8 cellular contexts compared by ENCODE assay signal in genomic region chr5:69416180-69416579, GRCh38. TPM values are rescaled to one million over a fixed set of nuclear protein-coding genes. Genes with fewer than 3 reads are reported as not detected.
DNase-seq lines count a peak whose midpoint lies in the region; ATAC-seq and TF ChIP-seq lines count a peak whose summit lies in the region.
"Had no signal": no experiment of that assay in that cellular context is flagged by ENCODE, and none has a peak within 500 bp of the region (broad histone marks: within the 10 kb centered on the region; RNA-seq: fewer than 3 reads in every experiment).

No MANE protein-coding gene starts in this region.

- peaks cover 21% of the 10 kb centered on the region for H3K36me3 Mint-ChIP-seq in MCF 10A (ENCODE audit: insufficient read depth, unreplicated experiment)
- peaks cover 53% of the 10 kb centered on the region for H3K36me3 Mint-ChIP-seq in nephron (ENCODE audit: low read depth)

- no peaks in the 10 kb centered on the region for H3K9me3 Mint-ChIP-seq in MCF 10A (ENCODE audit: unreplicated experiment)
- no peaks in the 10 kb centered on the region for H3K9me3 Mint-ChIP-seq in nephron

- CTCF ChIA-PET in MCF 10A (lab: Yijun Ruan, JAX) = interaction anchor here (0.6 to 1.5 kb wide), 3 partner anchors 13 to 81 kb away, joined by 3 to 4 read pairs (median 3); no protein-coding TSS in a partner anchor

- peak overlapping the region; percentile 82 for H3K4me3 ChIP-seq in LNCaP clone FGC (ENCODE audit: low read depth, low read length)

- ATAC-seq in GM21528 (IDR thresholded peaks at IDR 0.05; ENCODE audit: low FRiP score, unreplicated experiment) = no peak

- peak overlapping the region; percentile 87 for H3K4me3 Mint-ChIP-seq in MCF 10A (ENCODE audit: unreplicated experiment)
- peak overlapping the region; percentile 86 to 88 (median 86) for H3K4me3 Mint-ChIP-seq in nephron

- no peak for TF ChIP-seq CTCF in LNCaP clone FGC (IDR thresholded peaks at IDR 0.05; ENCODE audit: control insufficient read depth, extremely low read depth, insufficient read depth)
- TF ChIP-seq CTCF in MCF 10A (IDR thresholded peaks at IDR 0.05; ENCODE audit: unreplicated experiment) = no peak
- no peak for TF ChIP-seq CTCF in nephron (IDR thresholded peaks at IDR 0.05; ENCODE audit: unreplicated experiment in 3 of 3)

- DNase-seq in LNCaP clone FGC (ENCODE audit: low read depth) (no peak), MCF 10A (ENCODE audit: unreplicated experiment) (peak; percentile 14), hypothalamus (lab: John Stamatoyannopoulos, UW) (no peak), HuH-7 (ENCODE audit: low spot score) (no peak)
- DNase-seq: NCI-H1436 had no signal

- H3K27ac Mint-ChIP-seq in MCF 10A (ENCODE audit: low read depth, unreplicated experiment) = peak overlapping the region; percentile 90
- peak overlapping the region in 1 of 3 experiments; percentile 97 for H3K27ac Mint-ChIP-seq in nephron

- H3K4me1 Mint-ChIP-seq in MCF 10A (ENCODE audit: insufficient read depth, unreplicated experiment) (peaks cover 16% of the 10 kb centered on the region), nephron (peaks cover 3% of the 10 kb centered on the region)

- H3K27me3 Mint-ChIP-seq in MCF 10A (ENCODE audit: insufficient read depth, unreplicated experiment) = no peaks in the 10 kb centered on the region
- peaks cover 30% of the 10 kb centered on the region for H3K27me3 Mint-ChIP-seq in nephron (ENCODE audit: low read depth)

- intact Hi-C loops in MCF 10A (cut with micrococcal nuclease) = no loop called here

- POLR2A ChIA-PET in MCF 10A (lab: Yijun Ruan, JAX) = interaction anchor here (0.6 to 4.1 kb wide), 10 partner anchors 9 to 322 kb away, joined by 3 to 45 read pairs (median 3); partner anchors contain the start of genes CCDC125 and OCLN

- TSS peak; percentile 38 for BruUV-seq in MCF 10A (replicated peaks; lab: Mats Ljungman, UMichigan)

RNA-seq across cellular contexts. Expression of gene MARVELD2, which starts 1.3 kb away (rescaled TPM):
- 19.4 and 21.8 TPM in 2 replicates for total RNA-seq in MCF 10A (2022)
- total RNA-seq: myocyte had no signal

RNA-seq across cellular contexts. Expression of gene RAD17, which starts 46.6 kb away (rescaled TPM):
- total RNA-seq in MCF 10A (2022) = 21.9 and 25.9 TPM in 2 replicates

RNA-seq across cellular contexts. Expression of gene AK6, which starts 46.9 kb away (rescaled TPM):
- total RNA-seq in MCF 10A (2022) = 52.4 and 64.3 TPM in 2 replicates

RNA-seq across cellular contexts. Expression of gene TAF9, which starts 46.9 kb away (rescaled TPM):
- 116 and 149 TPM in 2 replicates for total RNA-seq in MCF 10A (2022)
